Comparison of ENCODE assay signal across 15 cellular contexts in genomic region chr7:150830957-150831356, GRCh38. TPM values are rescaled to one million over a fixed set of nuclear protein-coding genes. Genes with fewer than 3 reads are reported as not detected.
A peak's percentile ranks its signal among the peaks of the same experiment; 100 is the strongest.
DNase-seq lines count a peak whose midpoint lies in the region; ATAC-seq and TF ChIP-seq lines count a peak whose summit lies in the region.
"Had no signal": no experiment of that assay in that cellular context is flagged by ENCODE, and none has a peak within 500 bp of the region (broad histone marks: within the 10 kb centered on the region; RNA-seq: fewer than 3 reads in every experiment).

No MANE protein-coding gene starts in this region.

- H3K4me1 Mint-ChIP-seq in type B pancreatic cell (ENCODE audit: unreplicated experiment) = peaks cover 8% of the 10 kb centered on the region
- no peaks in the 10 kb centered on the region for H3K4me1 Mint-ChIP-seq in WTC11
- H3K4me1 Mint-ChIP-seq: activated naive CD4-positive, alpha-beta T cell treated with anti-CD3 and anti-CD28 coated beads, Interleukin-2, amount 50 U/mL, for 24 hours had no signal

- intact Hi-C loops in left colon (cut with DNase I, micrococcal nuclease) = no loop called here

- CTCF ChIA-PET in WTC11 (lab: Charles Lee) = no interaction called here

- H3K4me3 Mint-ChIP-seq in type B pancreatic cell (no peak overlapping the region), WTC11 (no peak overlapping the region)
- H3K4me3 Mint-ChIP-seq: activated naive CD4-positive, alpha-beta T cell treated with anti-CD3 and anti-CD28 coated beads, Interleukin-2, amount 50 U/mL, for 24 hours had no signal

- H3K36me3 Mint-ChIP-seq in type B pancreatic cell (no peaks in the 10 kb centered on the region), WTC11 (no peaks in the 10 kb centered on the region)
- H3K36me3 Mint-ChIP-seq: activated naive CD4-positive, alpha-beta T cell treated with anti-CD3 and anti-CD28 coated beads, Interleukin-2, amount 50 U/mL, for 24 hours had no signal

- ATAC-seq in left colon (peak; percentile 91), WTC11 (no peak), HG03521 (IDR thresholded peaks at IDR 0.05; ENCODE audit: unreplicated experiment) (no peak), GM18498 (IDR thresholded peaks at IDR 0.05; ENCODE audit: unreplicated experiment) (no peak)

- DNase-seq in NCI-H2029 (lab: John Stamatoyannopoulos, UW) (peak; percentile 27), NCI-H2029 treated with DMSO at 0.1 percent for 48 hours (lab: John Stamatoyannopoulos, UW) (no peak), NCI-H82 (lab: John Stamatoyannopoulos, UW) (peak; percentile 75), left colon (peak; percentile 62 to 90), type B pancreatic cell (ENCODE audit: extremely low spot score, unreplicated experiment) (no peak), WTC11 (ENCODE audit: low spot score) (no peak)
- DNase-seq: 8988T; activated T-cell treated with anti-CD3 and anti-CD28 coated beads, Interleukin-2, amount 50 U/mL, for 1 hour; glutamatergic neuron; NCI-H446 treated with DMSO at 0.1 percent for 48 hours had no signal

- TF ChIP-seq CTCF in type B pancreatic cell (conservative IDR thresholded peaks at IDR 0.05) (no peak), WTC11 (IDR thresholded peaks at IDR 0.05) (no peak)

- peak overlapping the region; percentile 65 for H3K27ac Mint-ChIP-seq in type B pancreatic cell
- no peak overlapping the region for H3K27ac Mint-ChIP-seq in WTC11

- peaks cover 12% of the 10 kb centered on the region for H3K27me3 Mint-ChIP-seq in type B pancreatic cell
- H3K27me3 Mint-ChIP-seq in WTC11 (ENCODE audit: low read depth) = 0 out of 2 replicates have a peak, but pooled peaks cover 2% of the 10 kb centered on the region

- POLR2A ChIA-PET in WTC11 (lab: Charles Lee) = no interaction called here

- no peaks in the 10 kb centered on the region for H3K9me3 Mint-ChIP-seq in type B pancreatic cell
- no peaks in the 10 kb centered on the region; the same call in 1 of the 2 replicates for H3K9me3 Mint-ChIP-seq in WTC11
- H3K9me3 Mint-ChIP-seq: activated naive CD4-positive, alpha-beta T cell treated with anti-CD3 and anti-CD28 coated beads, Interleukin-2, amount 50 U/mL, for 24 hours had no signal

TF ChIP-seq in WTC11, 78 proteins besides CTCF, POLR2A, EP300 and RAD21 (continues in another document):
- no peak for TF ChIP-seq SMAD4 (CRISPR knock-in tag; IDR thresholded peaks at IDR 0.05)
- TF ChIP-seq ZNF219 (CRISPR knock-in tag; IDR thresholded peaks at IDR 0.05; ENCODE audit: borderline replicate concordance) = no peak
- TF ChIP-seq PRDM15 (CRISPR knock-in tag; IDR thresholded peaks at IDR 0.05) = no peak
- no peak for TF ChIP-seq NR3C1 (CRISPR knock-in tag; conservative IDR thresholded peaks at IDR 0.05; ENCODE audit: low read depth)
- no peak for TF ChIP-seq FOXJ3 (CRISPR knock-in tag; IDR thresholded peaks at IDR 0.05; ENCODE audit: borderline replicate concordance)
- TF ChIP-seq NR1H2 (CRISPR knock-in tag; IDR thresholded peaks at IDR 0.05) = no peak
- TF ChIP-seq MLX (CRISPR knock-in tag; IDR thresholded peaks at IDR 0.05) = no peak
- no peak for TF ChIP-seq ETV6 (CRISPR knock-in tag; IDR thresholded peaks at IDR 0.05)
- TF ChIP-seq ZBTB21 (CRISPR knock-in tag; IDR thresholded peaks at IDR 0.05; ENCODE audit: borderline replicate concordance) = no peak
- TF ChIP-seq CBFB (CRISPR knock-in tag; IDR thresholded peaks at IDR 0.05; ENCODE audit: low read depth) = no peak
- no peak for TF ChIP-seq PREB (CRISPR knock-in tag; IDR thresholded peaks at IDR 0.05; ENCODE audit: borderline replicate concordance)
- no peak for TF ChIP-seq ARID4B (CRISPR knock-in tag; IDR thresholded peaks at IDR 0.05; ENCODE audit: borderline replicate concordance)
- no peak for TF ChIP-seq HMGA2 (CRISPR knock-in tag; IDR thresholded peaks at IDR 0.05)
- TF ChIP-seq MAX (CRISPR knock-in tag; IDR thresholded peaks at IDR 0.05) = no peak
- TF ChIP-seq KAT7 (CRISPR knock-in tag; IDR thresholded peaks at IDR 0.05; ENCODE audit: borderline replicate concordance) = no peak
- no peak for TF ChIP-seq MYBL2 (CRISPR knock-in tag; IDR thresholded peaks at IDR 0.05)

RNA-seq across cellular contexts. Expression of gene AOC1, which starts 21.4 kb away (rescaled TPM):
- total RNA-seq in left colon (100 to 1,000 TPM; 566 to 682 TPM), type B pancreatic cell (ENCODE audit: low replicate concordance) (21.4 and 26.2 TPM in 2 replicates), WTC11 (2021) (0.17 to 0.39 TPM (median 0.23 TPM) in 3 replicates)
- total RNA-seq: omental fat pad, thoracic aorta had no signal

RNA-seq across cellular contexts. Expression of gene TMEM176A, which starts 30.4 kb away (rescaled TPM):
- total RNA-seq in left colon (100 to 1,000 TPM; 118 to 275 TPM), type B pancreatic cell (ENCODE audit: low replicate concordance) (90.1 and 106 TPM in 2 replicates), WTC11 (2021) (0.30 to 0.74 TPM (median 0.64 TPM) in 3 replicates)

RNA-seq across cellular contexts. Expression of gene TMEM176B, which starts 30.8 kb away (rescaled TPM):
- 100 to 1,000 TPM; 173 to 355 TPM for total RNA-seq in left colon
- 72.9 and 98.5 TPM in 2 replicates for total RNA-seq in type B pancreatic cell (ENCODE audit: low replicate concordance)
- total RNA-seq in WTC11 (2021) = 1.0 to 1.6 TPM (median 1.3 TPM) in 3 replicates

Comparison
In these comparisons a context has a peak if more than half of its experiments do, and no peak if none do; other contexts are left out.
1. DNase-seq: peak in NCI-H2029 (single experiment), NCI-H82 (single experiment) and left colon (2 of 2); none in NCI-H2029 treated with DMSO at 0.1 percent for 48 hours (single experiment), type B pancreatic cell (single experiment) and WTC11 (single experiment).
2. RNA of gene AOC1, which starts 21.4 kb away (total RNA-seq): 566 to 682 TPM in left colon; 21.4 to 26.2 TPM in type B pancreatic cell and 0.17 to 0.39 TPM in WTC11; every median in the first group is over 10 times any median in the second.
3. RNA of gene TMEM176A, which starts 30.4 kb away (total RNA-seq): 118 to 275 TPM in left colon and 90.1 to 106 TPM in type B pancreatic cell; 0.30 to 0.74 TPM in WTC11; every median in the first group is over 10 times any median in the second.
4. RNA of gene TMEM176B, which starts 30.8 kb away (total RNA-seq): 173 to 355 TPM in left colon and 72.9 to 98.5 TPM in type B pancreatic cell; 1.0 to 1.6 TPM in WTC11; every median in the first group is over 10 times any median in the second.